ENCODE assay signal across 7 cellular contexts in the genomic region with DNA sequence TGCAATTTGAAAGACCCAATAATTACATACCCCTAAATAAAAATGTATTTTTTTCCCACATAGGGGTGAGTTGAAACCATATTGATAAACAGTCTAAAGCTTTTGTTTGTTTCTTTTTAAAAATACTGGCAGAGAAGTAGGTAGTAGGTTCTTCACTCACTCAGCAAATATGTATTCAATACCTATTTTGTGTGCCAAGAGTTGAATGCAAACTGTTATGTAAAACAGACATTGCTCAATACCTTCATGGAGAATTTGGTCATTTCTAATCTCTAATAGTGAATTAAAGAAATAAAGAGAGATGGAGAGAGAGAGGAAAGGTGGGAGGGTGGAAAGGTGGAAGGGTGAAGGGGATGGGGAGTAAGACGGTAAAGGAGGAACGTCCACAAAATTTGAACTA.
"Had no signal": no experiment of that assay in that cellular context is flagged by ENCODE, and none has a peak within 500 bp of the region (broad histone marks: within the 10 kb centered on the region; RNA-seq: fewer than 3 reads in every experiment).

No MANE protein-coding gene starts in this region.

- ATAC-seq: HCT116 had no signal

- DNase-seq: GM23248, GOT3, H7, HFFc6, IMR-90 had no signal

- H3K4me3 ChIP-seq: GM23248, HAP-1 had no signal
